ENCODE assay signal across 1 cellular context in genomic region chr6:36848658-36849441, GRCh38.
A peak's percentile ranks its signal among the peaks of the same experiment; 100 is the strongest.
TF ChIP-seq lines count a peak whose summit lies in the region.

No MANE protein-coding gene starts in this region.

TF ChIP-seq in K562, 482 proteins besides CTCF, POLR2A, EP300 and RAD21 (continued from another document and continues in another):
- peak; percentile 67 to 79 for TF ChIP-seq E2F6 (IDR thresholded peaks at IDR 0.05; ENCODE audit: borderline replicate concordance in 1 of 2, extremely low read depth in 1 of 2, insufficient read depth in 1 of 2, insufficient read length in 1 of 2, low read depth in 1 of 2, low read length in 1 of 2, poor library complexity in 1 of 2, severe bottlenecking in 1 of 2)
- TF ChIP-seq ZNF589 (CRISPR knock-in tag; IDR thresholded peaks at IDR 0.05; ENCODE audit: low read depth) = no peak
- TF ChIP-seq POLR2B (IDR thresholded peaks at IDR 0.05; ENCODE audit: low read depth, partially characterized antibody) = no peak
- TF ChIP-seq HSF4 (CRISPR knock-in tag; IDR thresholded peaks at IDR 0.05; ENCODE audit: borderline replicate concordance) = no peak
- no peak for TF ChIP-seq ELK3 (CRISPR knock-in tag; IDR thresholded peaks at IDR 0.05)
- no peak for TF ChIP-seq RBM25 (IDR thresholded peaks at IDR 0.05; ENCODE audit: low read depth, low read length, severe bottlenecking)
- no peak for TF ChIP-seq TGIF2 (CRISPR knock-in tag; IDR thresholded peaks at IDR 0.05)
- TF ChIP-seq KLF6 (CRISPR knock-in tag; IDR thresholded peaks at IDR 0.05; ENCODE audit: borderline replicate concordance) = peak; percentile 52; the same call in 1 of the 2 replicates
- no peak for TF ChIP-seq ZNF165 (CRISPR knock-in tag; IDR thresholded peaks at IDR 0.05; ENCODE audit: borderline replicate concordance)
- TF ChIP-seq SREBF2 (CRISPR knock-in tag; IDR thresholded peaks at IDR 0.05) = no peak
- TF ChIP-seq NR3C1 (CRISPR knock-in tag; IDR thresholded peaks at IDR 0.05) = no peak
- no peak for TF ChIP-seq ZNF57 (CRISPR knock-in tag; IDR thresholded peaks at IDR 0.05)
- TF ChIP-seq HBP1 (CRISPR knock-in tag; IDR thresholded peaks at IDR 0.05) = no peak
- TF ChIP-seq ZFPM2 (CRISPR knock-in tag; IDR thresholded peaks at IDR 0.05) = no peak
- peak; percentile 75 for TF ChIP-seq CREM (IDR thresholded peaks at IDR 0.05; ENCODE audit: low read depth)
- no peak for TF ChIP-seq ZBTB43 (CRISPR knock-in tag; IDR thresholded peaks at IDR 0.05)
- TF ChIP-seq ZNF197 (CRISPR knock-in tag; IDR thresholded peaks at IDR 0.05; ENCODE audit: low read depth) = no peak
- no peak for TF ChIP-seq CBX2 (IDR thresholded peaks at IDR 0.05; ENCODE audit: insufficient read depth, low read length, poor library complexity, severe bottlenecking)
- TF ChIP-seq SOX6 (IDR thresholded peaks at IDR 0.05) = peak; percentile 78
- TF ChIP-seq DNMT1 (IDR thresholded peaks at IDR 0.05) = no peak
- no peak for TF ChIP-seq TAF9B (IDR thresholded peaks at IDR 0.05; ENCODE audit: partially characterized antibody)
- TF ChIP-seq ATF4 (CRISPR knock-in tag; IDR thresholded peaks at IDR 0.05) = no peak
- peak; percentile 77 for TF ChIP-seq TEAD4 (IDR thresholded peaks at IDR 0.05; ENCODE audit: low read length)
- no peak for TF ChIP-seq TEAD4 (CRISPR knock-in tag; IDR thresholded peaks at IDR 0.05; ENCODE audit: borderline replicate concordance)
- peak; percentile 57; the same call in 1 of the 2 replicates for TF ChIP-seq POLR2AphosphoS5 (IDR thresholded peaks at IDR 0.05; ENCODE audit: control insufficient read depth, insufficient read depth, low read depth, low read length)
- peak; percentile 63 for TF ChIP-seq SP1 (CRISPR knock-in tag; IDR thresholded peaks at IDR 0.05)
- TF ChIP-seq EWSR1 (IDR thresholded peaks at IDR 0.05; ENCODE audit: borderline replicate concordance, low read depth, partially characterized antibody) = no peak
- TF ChIP-seq ZNF449 (CRISPR knock-in tag; IDR thresholded peaks at IDR 0.05) = no peak
- no peak for TF ChIP-seq STAT5A (IDR thresholded peaks at IDR 0.05; ENCODE audit: borderline replicate concordance, low read length)
- TF ChIP-seq HOMEZ (CRISPR knock-in tag; IDR thresholded peaks at IDR 0.05) = no peak
- TF ChIP-seq ZNF347 (CRISPR knock-in tag; IDR thresholded peaks at IDR 0.05; ENCODE audit: low read depth) = no peak
- TF ChIP-seq BDP1 (IDR thresholded peaks at IDR 0.05; ENCODE audit: insufficient read depth, insufficient read length) = no peak
- TF ChIP-seq WHSC1 (IDR thresholded peaks at IDR 0.05; ENCODE audit: low read length) = no peak
- no peak for TF ChIP-seq BRD4 (IDR thresholded peaks at IDR 0.05)
- no peak for TF ChIP-seq TCF7L2 (IDR thresholded peaks at IDR 0.05; ENCODE audit: low read depth, low read length)
- TF ChIP-seq ZBTB8A (IDR thresholded peaks at IDR 0.05; ENCODE audit: partially characterized antibody) = no peak
- no peak for TF ChIP-seq ZNF280B (CRISPR knock-in tag; IDR thresholded peaks at IDR 0.05)
- peak in 1 of 2 experiments; percentile 61; a peak in 1 of 4 replicates for TF ChIP-seq UBTF (IDR thresholded peaks at IDR 0.05; ENCODE audit: borderline replicate concordance in 1 of 2, low read depth in 2 of 2, low read length in 2 of 2)
- peak; percentile 99 for TF ChIP-seq EGR1 (conservative IDR thresholded peaks at IDR 0.05)
- peak; percentile 80; the same call in 1 of the 2 replicates for TF ChIP-seq NBN (IDR thresholded peaks at IDR 0.05; ENCODE audit: low read depth)
- no peak for TF ChIP-seq PTBP1 (IDR thresholded peaks at IDR 0.05; ENCODE audit: low read depth, low read length)
- no peak for TF ChIP-seq NCOA4 (IDR thresholded peaks at IDR 0.05; ENCODE audit: partially characterized antibody)
- TF ChIP-seq HNRNPK (IDR thresholded peaks at IDR 0.05; ENCODE audit: low read depth, low read length, poor library complexity, severe bottlenecking) = no peak
- peak in 1 of 2 experiments; percentile 98; a peak in 3 of 4 replicates for TF ChIP-seq HDAC1 (IDR thresholded peaks at IDR 0.05)
- TF ChIP-seq ATF3 (IDR thresholded peaks at IDR 0.05) = no peak
- TF ChIP-seq ATF3 (CRISPR knock-in tag; conservative IDR thresholded peaks at IDR 0.05) = no peak
- no peak for TF ChIP-seq CHAMP1 (IDR thresholded peaks at IDR 0.05)
- no peak for TF ChIP-seq NR0B1 (IDR thresholded peaks at IDR 0.05; ENCODE audit: partially characterized antibody)
- no peak for TF ChIP-seq ZKSCAN3 (CRISPR knock-in tag; IDR thresholded peaks at IDR 0.05)
- no peak for TF ChIP-seq FOXJ3 (CRISPR knock-in tag; IDR thresholded peaks at IDR 0.05)
- no peak for TF ChIP-seq ZBTB1 (CRISPR knock-in tag; IDR thresholded peaks at IDR 0.05; ENCODE audit: borderline replicate concordance, low read depth)
